In the genomic region with DNA sequence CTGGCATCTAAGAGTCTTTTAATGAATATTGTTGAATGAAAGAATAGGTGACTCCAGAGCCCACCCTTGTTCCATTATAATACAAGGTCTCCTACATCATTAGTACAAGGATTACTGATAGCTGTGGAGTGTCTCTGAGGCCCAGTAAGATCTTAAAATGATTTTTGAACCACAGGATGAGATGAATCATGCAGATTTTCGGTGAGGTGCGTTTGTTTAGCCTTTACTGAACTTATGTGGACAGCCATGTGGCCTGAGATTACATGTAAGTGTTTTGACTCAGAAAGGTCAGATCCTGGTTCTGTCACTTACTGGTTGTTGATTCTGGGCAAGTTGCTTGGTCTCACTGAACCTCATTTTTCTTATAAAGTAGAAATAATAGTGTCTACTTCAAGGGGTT, we compare ENCODE assay signal across 31 cellular contexts. TPM values are rescaled to one million over a fixed set of nuclear protein-coding genes. Genes with fewer than 3 reads are reported as not detected.
DNase-seq lines count a peak whose midpoint lies in the region; ATAC-seq and TF ChIP-seq lines count a peak whose summit lies in the region.
"Had no signal": no experiment of that assay in that cellular context is flagged by ENCODE, and none has a peak within 500 bp of the region (broad histone marks: within the 10 kb centered on the region; RNA-seq: fewer than 3 reads in every experiment).

No MANE protein-coding gene starts in this region.

- peaks cover 52% of the 10 kb centered on the region for H3K36me3 Mint-ChIP-seq in T-helper 2 cell treated with Interferon-gamma antibody and Interleukin-4, amounts not matched to agents 5 μg/mL and 100 μg/mL, for 36 hours (ENCODE audit: low read depth)
- H3K36me3 Mint-ChIP-seq in activated naive CD8-positive, alpha-beta T cell treated with anti-CD3 and anti-CD28 coated beads, Interleukin-2, amount 50 U/mL, for 24 hours (ENCODE audit: low read depth) = peaks cover 74% of the 10 kb centered on the region
- peaks cover 24% of the 10 kb centered on the region for H3K36me3 Mint-ChIP-seq in activated naive CD8-positive, alpha-beta T cell treated with anti-CD3 and anti-CD28 coated beads for 36 hours

- no peak overlapping the region for H3K27ac Mint-ChIP-seq in T-helper 2 cell treated with Interferon-gamma antibody and Interleukin-4, amounts not matched to agents 5 μg/mL and 100 μg/mL, for 36 hours
- H3K27ac Mint-ChIP-seq in activated naive CD8-positive, alpha-beta T cell treated with anti-CD3 and anti-CD28 coated beads, Interleukin-2, amount 50 U/mL, for 24 hours = peak overlapping the region; percentile 76
- H3K27ac Mint-ChIP-seq in activated naive CD8-positive, alpha-beta T cell treated with anti-CD3 and anti-CD28 coated beads for 36 hours = no peak overlapping the region
- H3K27ac Mint-ChIP-seq: endodermal cell, natural killer cell, T-cell had no signal

- no peak overlapping the region for H3K4me3 ChIP-seq in fibroblast of villous mesenchyme (ENCODE audit: low read depth, low read length)
- H3K4me3 ChIP-seq in left ventricle myocardium inferior = no peak overlapping the region
- H3K4me3 ChIP-seq: esophagus muscularis mucosa, gastrocnemius medialis, mucosa of descending colon, prostate gland, right lobe of liver, transverse colon had no signal

- DNase-seq in T-helper 2 cell treated with Interferon-gamma antibody and Interleukin-4, amounts not matched to agents 5 μg/mL and 100 μg/mL, for 36 hours (ENCODE audit: low spot score) = peak; percentile 47
- DNase-seq in T-helper 2 cell (no peak), fibroblast of villous mesenchyme (ENCODE audit: low read depth) (peak; percentile 33), left ventricle myocardium inferior (no peak), NAMALWA (ENCODE audit: low spot score) (no peak)
- no peak for DNase-seq in activated naive CD8-positive, alpha-beta T cell treated with anti-CD3 and anti-CD28 coated beads, Interleukin-2, amount 50 U/mL, for 24 hours
- DNase-seq in activated naive CD8-positive, alpha-beta T cell treated with anti-CD3 and anti-CD28 coated beads for 36 hours = no peak
- DNase-seq in stimulated activated CD4-positive, alpha-beta T cell treated with anti-CD3 and anti-CD28 coated beads, Interleukin-2, amount 100 ng/mL, for 24 hours = no peak
- DNase-seq: C1 segment of cervical spinal cord; COR-L47; dermis blood vessel endothelial cell; DMS53; endodermal cell; gastrocnemius medialis; KG1; left cardiac atrium; mammary epithelial cell; MM.1S; mucosa of descending colon; natural killer cell; NCI-H1417; NCI-H2029; NCI-H526; occipital lobe; right lobe of liver; stimulated activated CD4-positive, alpha-beta T cell treated with anti-CD3 and anti-CD28 coated beads, Interleukin-2, amount 100 ng/mL, for 48 hours; T-cell; transverse colon had no signal

- intact Hi-C loops in left ventricle myocardium inferior (cut with micrococcal nuclease) = no loop called here

- H3K4me1 Mint-ChIP-seq in T-helper 2 cell treated with Interferon-gamma antibody and Interleukin-4, amounts not matched to agents 5 μg/mL and 100 μg/mL, for 36 hours (ENCODE audit: low read depth) = peaks cover 4% of the 10 kb centered on the region
- H3K4me1 Mint-ChIP-seq in activated naive CD8-positive, alpha-beta T cell treated with anti-CD3 and anti-CD28 coated beads, Interleukin-2, amount 50 U/mL, for 24 hours = peaks cover 26% of the 10 kb centered on the region
- H3K4me1 Mint-ChIP-seq in activated naive CD8-positive, alpha-beta T cell treated with anti-CD3 and anti-CD28 coated beads for 36 hours = peaks cover 4% of the 10 kb centered on the region
- H3K4me1 Mint-ChIP-seq: endodermal cell had no signal

- peaks cover 100% of the 10 kb centered on the region for H3K36me3 ChIP-seq in left ventricle myocardium inferior

- H3K27me3 Mint-ChIP-seq in T-helper 2 cell treated with Interferon-gamma antibody and Interleukin-4, amounts not matched to agents 5 μg/mL and 100 μg/mL, for 36 hours (ENCODE audit: low read depth) = no peaks in the 10 kb centered on the region
- no peaks in the 10 kb centered on the region for H3K27me3 Mint-ChIP-seq in activated naive CD8-positive, alpha-beta T cell treated with anti-CD3 and anti-CD28 coated beads, Interleukin-2, amount 50 U/mL, for 24 hours
- no peaks in the 10 kb centered on the region for H3K27me3 Mint-ChIP-seq in activated naive CD8-positive, alpha-beta T cell treated with anti-CD3 and anti-CD28 coated beads for 36 hours
- H3K27me3 Mint-ChIP-seq: T-cell had no signal

- no peak overlapping the region for H3K4me3 Mint-ChIP-seq in T-helper 2 cell treated with Interferon-gamma antibody and Interleukin-4, amounts not matched to agents 5 μg/mL and 100 μg/mL, for 36 hours
- H3K4me3 Mint-ChIP-seq in activated naive CD8-positive, alpha-beta T cell treated with anti-CD3 and anti-CD28 coated beads, Interleukin-2, amount 50 U/mL, for 24 hours = no peak overlapping the region
- no peak overlapping the region for H3K4me3 Mint-ChIP-seq in activated naive CD8-positive, alpha-beta T cell treated with anti-CD3 and anti-CD28 coated beads for 36 hours
- H3K4me3 Mint-ChIP-seq: endodermal cell, natural killer cell, T-cell had no signal

- no peaks in the 10 kb centered on the region for H3K9me3 ChIP-seq in left ventricle myocardium inferior (replicated peaks)
- H3K9me3 ChIP-seq: esophagus muscularis mucosa, gastrocnemius medialis, mucosa of descending colon, prostate gland, right lobe of liver, transverse colon had no signal

- no peak for TF ChIP-seq CTCF in fibroblast of villous mesenchyme (IDR thresholded peaks at IDR 0.05; ENCODE audit: insufficient read depth, low read depth, low read length)
- no peak for TF ChIP-seq CTCF in left ventricle myocardium inferior (IDR thresholded peaks at IDR 0.05; ENCODE audit: borderline replicate concordance)

- no peak overlapping the region for H3K27ac ChIP-seq in left ventricle myocardium inferior (replicated peaks)
- H3K27ac ChIP-seq: 22Rv1, esophagus muscularis mucosa, prostate gland, right lobe of liver, transverse colon had no signal

- no peaks in the 10 kb centered on the region for H3K27me3 ChIP-seq in left ventricle myocardium inferior (ENCODE audit: low read depth)
- H3K27me3 ChIP-seq: esophagus muscularis mucosa, gastrocnemius medialis, right lobe of liver, transverse colon had no signal

- peaks cover 10% of the 10 kb centered on the region for H3K4me1 ChIP-seq in left ventricle myocardium inferior
- H3K4me1 ChIP-seq: prostate gland, right lobe of liver, transverse colon had no signal

- H3K9me3 Mint-ChIP-seq in T-helper 2 cell treated with Interferon-gamma antibody and Interleukin-4, amounts not matched to agents 5 μg/mL and 100 μg/mL, for 36 hours = no peaks in the 10 kb centered on the region
- H3K9me3 Mint-ChIP-seq in activated naive CD8-positive, alpha-beta T cell treated with anti-CD3 and anti-CD28 coated beads, Interleukin-2, amount 50 U/mL, for 24 hours = no peaks in the 10 kb centered on the region
- no peaks in the 10 kb centered on the region for H3K9me3 Mint-ChIP-seq in activated naive CD8-positive, alpha-beta T cell treated with anti-CD3 and anti-CD28 coated beads for 36 hours
- H3K9me3 Mint-ChIP-seq: endodermal cell, natural killer cell, T-cell had no signal

- ATAC-seq in activated naive CD8-positive, alpha-beta T cell treated with anti-CD3 and anti-CD28 coated beads, Interleukin-2, amount 50 U/mL, for 24 hours = peak; percentile 77
- ATAC-seq: gastrocnemius medialis, left cardiac atrium, mucosa of descending colon, natural killer cell, right lobe of liver, T-cell had no signal

RNA-seq across cellular contexts. Expression of a gene that starts 21.6 kb away (rescaled TPM):
- total RNA-seq in activated naive CD8-positive, alpha-beta T cell treated with anti-CD3 and anti-CD28 coated beads for 36 hours = 10 to 100 TPM; 38.9 to 40.8 TPM
- total RNA-seq in fibroblast of villous mesenchyme (24.2 and 26.7 TPM in 2 replicates), left ventricle myocardium inferior (31.4 TPM)

RNA-seq across cellular contexts. Expression of a gene that starts 47.1 kb away (rescaled TPM):
- total RNA-seq in activated naive CD8-positive, alpha-beta T cell treated with anti-CD3 and anti-CD28 coated beads for 36 hours = 10 to 100 TPM; 73.9 to 75.4 TPM
- 62.2 and 81.6 TPM in 2 replicates for total RNA-seq in fibroblast of villous mesenchyme
- 56.9 TPM for total RNA-seq in left ventricle myocardium inferior

RNA-seq across cellular contexts. Expression of a gene that starts 47.4 kb away (rescaled TPM):
- total RNA-seq in activated naive CD8-positive, alpha-beta T cell treated with anti-CD3 and anti-CD28 coated beads for 36 hours = 10 to 100 TPM; 87.2 to 90.9 TPM
- total RNA-seq in fibroblast of villous mesenchyme (9.1 and 21.6 TPM in 2 replicates), left ventricle myocardium inferior (138 TPM)

Comparison
In these comparisons a context has a peak if more than half of its experiments do, and no peak if none do; other contexts are left out.
1. DNase-seq: peak in T-helper 2 cell treated with Interferon-gamma antibody and Interleukin-4, amounts not matched to agents 5 μg/mL and 100 μg/mL, for 36 hours (single experiment) and fibroblast of villous mesenchyme (single experiment); none in T-helper 2 cell (0 of 5), activated naive CD8-positive, alpha-beta T cell treated with anti-CD3 and anti-CD28 coated beads, Interleukin-2, amount 50 U/mL, for 24 hours (single experiment), activated naive CD8-positive, alpha-beta T cell treated with anti-CD3 and anti-CD28 coated beads for 36 hours (single experiment), left ventricle myocardium inferior (single experiment), stimulated activated CD4-positive, alpha-beta T cell treated with anti-CD3 and anti-CD28 coated beads, Interleukin-2, amount 100 ng/mL, for 24 hours (0 of 2) and NAMALWA (single experiment).